In the genomic region with DNA sequence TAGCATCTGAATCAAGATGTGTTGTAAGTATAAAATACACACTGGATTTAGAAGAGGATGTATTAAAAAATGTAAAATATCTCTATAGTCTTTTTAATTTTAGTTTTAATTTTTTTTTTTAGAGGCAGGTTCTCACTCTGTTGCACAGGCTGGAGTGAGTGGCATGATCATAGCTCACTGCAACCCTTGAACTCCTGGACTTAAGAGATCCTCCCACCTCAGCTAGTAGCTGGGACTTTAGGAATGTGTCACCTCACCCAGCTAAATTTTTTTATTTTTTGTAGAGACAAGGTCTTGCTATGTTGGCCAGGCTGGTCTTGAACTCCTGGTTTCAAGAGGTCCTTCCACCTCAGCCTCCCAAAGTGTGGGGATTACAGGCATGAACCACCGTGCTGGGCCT, we compare ENCODE assay signal across 40 cellular contexts.
"Had no signal": no experiment of that assay in that cellular context is flagged by ENCODE, and none has a peak within 500 bp of the region (broad histone marks: within the 10 kb centered on the region; RNA-seq: fewer than 3 reads in every experiment).

No MANE protein-coding gene starts in this region.

- H3K36me3 ChIP-seq: adrenal gland, ascending aorta, brain microvascular endothelial cell, breast epithelium, cardiac muscle cell had no signal

- H3K36me3 Mint-ChIP-seq: activated naive CD4-positive, alpha-beta T cell treated with anti-CD3 and anti-CD28 coated beads, Interleukin-2, amount 10 ng/mL, durations not matched to agents 7 days and 5 days; activated naive CD4-positive, alpha-beta T cell treated with anti-CD3 and anti-CD28 coated beads, Interleukin-2, amount 50 U/mL, for 24 hours; activated naive CD4-positive, alpha-beta T cell treated with anti-CD3 and anti-CD28 coated beads, Interleukin-2, amount 50 U/mL, for 72 hours; activated naive CD8-positive, alpha-beta T cell; activated naive CD8-positive, alpha-beta T cell treated with anti-CD3 and anti-CD28 coated beads for 36 hours; activated naive CD8-positive, alpha-beta T cell treated with anti-CD3 and anti-CD28 coated beads, Interleukin-2, amount 10 ng/mL, durations not matched to agents 7 days and 5 days had no signal

- H3K9me3 ChIP-seq: adrenal gland, ascending aorta, body of pancreas, breast epithelium had no signal

- H3K27me3 Mint-ChIP-seq: activated naive CD4-positive, alpha-beta T cell treated with anti-CD3 and anti-CD28 coated beads, Interleukin-2, amount 50 U/mL, for 24 hours; activated naive CD8-positive, alpha-beta T cell; activated naive CD8-positive, alpha-beta T cell treated with anti-CD3 and anti-CD28 coated beads for 36 hours; activated naive CD8-positive, alpha-beta T cell treated with anti-CD3 and anti-CD28 coated beads, Interleukin-2, amount 50 U/mL, for 24 hours; activated T-helper 17 cell treated with anti-CD3 and anti-CD28 coated beads, Interleukin-2, amount 50 U/mL, for 72 hours had no signal

- H3K27ac Mint-ChIP-seq: activated naive CD4-positive, alpha-beta T cell treated with anti-CD3 and anti-CD28 coated beads for 36 hours; activated naive CD4-positive, alpha-beta T cell treated with anti-CD3 and anti-CD28 coated beads, Interleukin-2, amount 10 ng/mL, durations not matched to agents 7 days and 5 days; activated naive CD4-positive, alpha-beta T cell treated with anti-CD3 and anti-CD28 coated beads, Interleukin-2, amount 50 U/mL, for 24 hours; activated naive CD4-positive, alpha-beta T cell treated with anti-CD3 and anti-CD28 coated beads, Interleukin-2, amount 50 U/mL, for 72 hours; activated naive CD8-positive, alpha-beta T cell; activated naive CD8-positive, alpha-beta T cell treated with anti-CD3 and anti-CD28 coated beads for 36 hours; activated naive CD8-positive, alpha-beta T cell treated with anti-CD3 and anti-CD28 coated beads, Interleukin-2, amount 10 ng/mL, durations not matched to agents 7 days and 5 days; activated naive CD8-positive, alpha-beta T cell treated with anti-CD3 and anti-CD28 coated beads, Interleukin-2, amount 50 U/mL, for 24 hours; activated T-cell treated with anti-CD3 and anti-CD28 coated beads, Interleukin-2, amount 50 U/mL, for 24 hours; activated T-cell treated with anti-CD3 and anti-CD28 coated beads, Interleukin-2, amount 50 U/mL, for 72 hours; activated T-helper 1 cell treated with anti-CD3 and anti-CD28 coated beads, Interleukin-12 subunit alpha, Interleukin-12 subunit beta, Interleukin-2, Interleukin-4 antibody, amounts not matched to agents 30 ng/mL and 10 ng/mL and 1 ng/mL, durations not matched to agents 14 hours and 24 hours and 36 hours; activated T-helper 17 cell treated with anti-CD3 and anti-CD28 coated beads, Interleukin-2, amount 50 U/mL, for 72 hours; activated T-helper 2 cell treated with anti-CD3 and anti-CD28 coated beads, Interferon-gamma antibody, Interleukin-2, Interleukin-4, amounts not matched to agents 10 μg/mL and 5 μg/mL and 100 μg/mL, durations not matched to agents 14 hours and 24 hours and 36 hours; brain had no signal

- ATAC-seq: activated naive CD4-positive, alpha-beta T cell treated with anti-CD3 and anti-CD28 coated beads, Interleukin-2, amount 50 U/mL, for 72 hours; activated naive CD8-positive, alpha-beta T cell treated with anti-CD3 and anti-CD28 coated beads, Interleukin-2, amount 50 U/mL, for 24 hours; activated T-cell treated with anti-CD3 and anti-CD28 coated beads, Interleukin-2, amount 50 U/mL, for 4 hours; activated T-cell treated with anti-CD3 and anti-CD28 coated beads, Interleukin-2, amount 50 U/mL, for 72 hours; activated T-helper 17 cell treated with anti-CD3 and anti-CD28 coated beads, Interleukin-2, amount 50 U/mL, for 72 hours; body of pancreas had no signal

- FAIRE-seq: astrocyte, bronchial epithelial cell had no signal

- H3K4me3 Mint-ChIP-seq: activated naive CD4-positive, alpha-beta T cell treated with anti-CD3 and anti-CD28 coated beads for 36 hours; activated naive CD4-positive, alpha-beta T cell treated with anti-CD3 and anti-CD28 coated beads, Interleukin-2, amount 10 ng/mL, durations not matched to agents 7 days and 5 days; activated naive CD4-positive, alpha-beta T cell treated with anti-CD3 and anti-CD28 coated beads, Interleukin-2, amount 50 U/mL, for 24 hours; activated naive CD8-positive, alpha-beta T cell; activated naive CD8-positive, alpha-beta T cell treated with anti-CD3 and anti-CD28 coated beads for 36 hours; activated naive CD8-positive, alpha-beta T cell treated with anti-CD3 and anti-CD28 coated beads, Interleukin-2, amount 10 ng/mL, durations not matched to agents 7 days and 5 days; activated naive CD8-positive, alpha-beta T cell treated with anti-CD3 and anti-CD28 coated beads, Interleukin-2, amount 50 U/mL, for 24 hours; activated T-cell treated with anti-CD3 and anti-CD28 coated beads, Interleukin-2, amount 50 U/mL, for 24 hours; activated T-cell treated with anti-CD3 and anti-CD28 coated beads, Interleukin-2, amount 50 U/mL, for 4 hours; activated T-cell treated with anti-CD3 and anti-CD28 coated beads, Interleukin-2, amount 50 U/mL, for 72 hours; activated T-helper 1 cell treated with anti-CD3 and anti-CD28 coated beads, Interleukin-12 subunit alpha, Interleukin-12 subunit beta, Interleukin-2, Interleukin-4 antibody, amounts not matched to agents 30 ng/mL and 10 ng/mL and 1 ng/mL, durations not matched to agents 14 hours and 24 hours and 36 hours; activated T-helper 17 cell treated with anti-CD3 and anti-CD28 coated beads, Interleukin-2, amount 50 U/mL, for 72 hours; brain; central memory CD8-positive, alpha-beta T cell had no signal

- H3K27me3 ChIP-seq: adrenal gland, ascending aorta, body of pancreas, brain microvascular endothelial cell, breast epithelium, cardiac muscle cell had no signal

- H3K27ac ChIP-seq: adrenal gland, ascending aorta, brain microvascular endothelial cell, breast epithelium, cardiac muscle cell had no signal

- H3K4me3 ChIP-seq: adrenal gland, ascending aorta, body of pancreas, breast epithelium, cardiac muscle cell had no signal

- DNase-seq: activated effector memory CD4-positive, alpha-beta T cell treated with anti-CD3 and anti-CD28 coated beads, Interleukin-2, amount 50 U/mL, for 16 hours; activated effector memory CD4-positive, alpha-beta T cell treated with Interleukin-2 at 50 U/mL for 16 hours; activated gamma-delta T cell; activated gamma-delta T cell treated with Interleukin-2 at 50 U/mL for 16 hours; activated naive CD4-positive, alpha-beta T cell; activated naive CD4-positive, alpha-beta T cell treated with anti-CD3 and anti-CD28 coated beads for 36 hours; activated naive CD4-positive, alpha-beta T cell treated with anti-CD3 and anti-CD28 coated beads, Interleukin-2, amount 10 ng/mL, durations not matched to agents 7 days and 5 days; activated naive CD4-positive, alpha-beta T cell treated with anti-CD3 and anti-CD28 coated beads, Interleukin-2, amount 50 U/mL, for 16 hours; activated naive CD4-positive, alpha-beta T cell treated with Interleukin-2 at 50 U/mL for 16 hours; activated naive CD8-positive, alpha-beta T cell treated with anti-CD3 and anti-CD28 coated beads for 36 hours; activated naive CD8-positive, alpha-beta T cell treated with anti-CD3 and anti-CD28 coated beads, Interleukin-2, amount 10 ng/mL, durations not matched to agents 7 days and 5 days; activated naive CD8-positive, alpha-beta T cell treated with anti-CD3 and anti-CD28 coated beads, Interleukin-2, amount 50 U/mL, for 24 hours; activated T-cell treated with anti-CD3 and anti-CD28 coated beads for 4 hours; activated T-cell treated with anti-CD3 and anti-CD28 coated beads, Interleukin-2, amount 50 U/mL, for 1 hour; activated T-cell treated with anti-CD3 and anti-CD28 coated beads, Interleukin-2, amount 50 U/mL, for 24 hours; activated T-cell treated with anti-CD3 and anti-CD28 coated beads, Interleukin-2, amount 50 U/mL, for 4 hours; activated T-cell treated with anti-CD3 and anti-CD28 coated beads, Interleukin-2, amount 50 U/mL, for 48 hours; activated T-cell treated with anti-CD3 and anti-CD28 coated beads, Interleukin-2, amount 50 U/mL, for 72 hours; adrenal gland; amniotic stem cell; amygdala; anterior cingulate cortex; body of pancreas; brain microvascular endothelial cell; caudate nucleus; central memory CD4-positive, alpha-beta T cell; cerebellar nuclear complex had no signal

- H3K9me3 Mint-ChIP-seq: activated naive CD4-positive, alpha-beta T cell treated with anti-CD3 and anti-CD28 coated beads for 36 hours; activated naive CD4-positive, alpha-beta T cell treated with anti-CD3 and anti-CD28 coated beads, Interleukin-2, amount 10 ng/mL, durations not matched to agents 7 days and 5 days; activated naive CD4-positive, alpha-beta T cell treated with anti-CD3 and anti-CD28 coated beads, Interleukin-2, amount 50 U/mL, for 24 hours; activated naive CD4-positive, alpha-beta T cell treated with anti-CD3 and anti-CD28 coated beads, Interleukin-2, amount 50 U/mL, for 72 hours; activated naive CD8-positive, alpha-beta T cell treated with anti-CD3 and anti-CD28 coated beads for 36 hours; activated naive CD8-positive, alpha-beta T cell treated with anti-CD3 and anti-CD28 coated beads, Interleukin-2, amount 10 ng/mL, durations not matched to agents 7 days and 5 days; activated naive CD8-positive, alpha-beta T cell treated with anti-CD3 and anti-CD28 coated beads, Interleukin-2, amount 50 U/mL, for 24 hours; activated T-cell treated with anti-CD3 and anti-CD28 coated beads, Interleukin-2, amount 50 U/mL, for 24 hours; activated T-cell treated with anti-CD3 and anti-CD28 coated beads, Interleukin-2, amount 50 U/mL, for 4 hours; activated T-cell treated with anti-CD3 and anti-CD28 coated beads, Interleukin-2, amount 50 U/mL, for 72 hours; activated T-helper 1 cell treated with anti-CD3 and anti-CD28 coated beads, Interleukin-12 subunit alpha, Interleukin-12 subunit beta, Interleukin-2, Interleukin-4 antibody, amounts not matched to agents 30 ng/mL and 10 ng/mL and 1 ng/mL, durations not matched to agents 14 hours and 24 hours and 36 hours; activated T-helper 17 cell treated with anti-CD3 and anti-CD28 coated beads, Interleukin-2, amount 50 U/mL, for 72 hours; activated T-helper 2 cell treated with anti-CD3 and anti-CD28 coated beads, Interferon-gamma antibody, Interleukin-2, Interleukin-4, amounts not matched to agents 10 μg/mL and 5 μg/mL and 100 μg/mL, durations not matched to agents 14 hours and 24 hours and 36 hours; central memory CD8-positive, alpha-beta T cell had no signal

- H3K4me1 Mint-ChIP-seq: activated naive CD4-positive, alpha-beta T cell treated with anti-CD3 and anti-CD28 coated beads, Interleukin-2, amount 10 ng/mL, durations not matched to agents 7 days and 5 days; activated naive CD4-positive, alpha-beta T cell treated with anti-CD3 and anti-CD28 coated beads, Interleukin-2, amount 50 U/mL, for 24 hours; activated naive CD8-positive, alpha-beta T cell treated with anti-CD3 and anti-CD28 coated beads for 36 hours; activated naive CD8-positive, alpha-beta T cell treated with anti-CD3 and anti-CD28 coated beads, Interleukin-2, amount 50 U/mL, for 24 hours; activated T-helper 17 cell treated with anti-CD3 and anti-CD28 coated beads, Interleukin-2, amount 50 U/mL, for 72 hours; central memory CD8-positive, alpha-beta T cell had no signal
